Comparison of ENCODE assay signal across 21 cellular contexts in genomic region chr3:9229325-9229724, GRCh38.
"Had no signal": no experiment of that assay in that cellular context is flagged by ENCODE, and none has a peak within 500 bp of the region (broad histone marks: within the 10 kb centered on the region; RNA-seq: fewer than 3 reads in every experiment).

No MANE protein-coding gene starts in this region.

- H3K27ac ChIP-seq: breast epithelium, coronary artery, parathyroid adenoma, transverse colon, vagina had no signal

- H3K27ac Mint-ChIP-seq: activated B cell treated with CpG ODN at 0.5 μM for 24 hours; activated CD4-positive, alpha-beta memory T cell treated with anti-CD3 and anti-CD28 coated beads, Interleukin-2, amount 10 ng/mL, durations not matched to agents 7 days and 5 days; activated CD8-positive, alpha-beta memory T cell treated with anti-CD3 and anti-CD28 coated beads, Interleukin-2, amount 10 ng/mL, durations not matched to agents 7 days and 5 days; activated naive CD8-positive, alpha-beta T cell treated with anti-CD3 and anti-CD28 coated beads, Interleukin-2, amount 10 ng/mL, durations not matched to agents 7 days and 5 days; activated T-helper 17 cell treated with anti-CD3 and anti-CD28 coated beads, Interleukin-2, amount 50 U/mL, for 72 hours; memory B cell; natural killer cell; stimulated activated naive CD8-positive, alpha-beta T cell treated with anti-CD3 and anti-CD28 coated beads, Interleukin-15, Interleukin-2, amounts not matched to agents 100 ng/mL and 50 ng/mL, for 24 hours; T-cell had no signal

- H3K27me3 ChIP-seq: breast epithelium, transverse colon, vagina had no signal

- H3K36me3 Mint-ChIP-seq: activated CD8-positive, alpha-beta memory T cell treated with anti-CD3 and anti-CD28 coated beads, Interleukin-2, amount 10 ng/mL, durations not matched to agents 7 days and 5 days; activated naive CD8-positive, alpha-beta T cell treated with anti-CD3 and anti-CD28 coated beads, Interleukin-2, amount 10 ng/mL, durations not matched to agents 7 days and 5 days; memory B cell; natural killer cell; T-cell had no signal

- H3K36me3 ChIP-seq: breast epithelium, transverse colon, vagina had no signal

- ATAC-seq: activated CD8-positive, alpha-beta memory T cell treated with anti-CD3 and anti-CD28 coated beads, Interleukin-2, amount 10 ng/mL, durations not matched to agents 7 days and 5 days; activated T-helper 17 cell treated with anti-CD3 and anti-CD28 coated beads, Interleukin-2, amount 50 U/mL, for 72 hours; mucosa of descending colon; T-cell had no signal

- H3K9me3 Mint-ChIP-seq: activated B cell treated with CpG ODN at 0.5 μM for 24 hours; activated CD4-positive, alpha-beta memory T cell treated with anti-CD3 and anti-CD28 coated beads, Interleukin-2, amount 10 ng/mL, durations not matched to agents 7 days and 5 days; activated naive CD8-positive, alpha-beta T cell treated with anti-CD3 and anti-CD28 coated beads, Interleukin-2, amount 10 ng/mL, durations not matched to agents 7 days and 5 days; activated T-helper 17 cell treated with anti-CD3 and anti-CD28 coated beads, Interleukin-2, amount 50 U/mL, for 72 hours; memory B cell; natural killer cell; stimulated activated naive CD8-positive, alpha-beta T cell treated with anti-CD3 and anti-CD28 coated beads, Interleukin-15, Interleukin-2, amounts not matched to agents 100 ng/mL and 50 ng/mL, for 24 hours; T-cell had no signal

- DNase-seq: activated B cell treated with CpG ODN at 0.5 μM for 24 hours; activated CD4-positive, alpha-beta memory T cell treated with anti-CD3 and anti-CD28 coated beads, Interleukin-2, amount 10 ng/mL, durations not matched to agents 7 days and 5 days; activated CD4-positive, alpha-beta T cell treated with anti-CD3 and anti-CD28 coated beads for 4 hours; activated CD8-positive, alpha-beta memory T cell treated with anti-CD3 and anti-CD28 coated beads, Interleukin-2, amount 10 ng/mL, durations not matched to agents 7 days and 5 days; activated naive CD4-positive, alpha-beta T cell treated with Interleukin-2 at 50 U/mL for 16 hours; activated naive CD8-positive, alpha-beta T cell treated with anti-CD3 and anti-CD28 coated beads, Interleukin-2, amount 10 ng/mL, durations not matched to agents 7 days and 5 days; aorta; head of caudate nucleus; kidney glomerular epithelial cell; mucosa of descending colon; natural killer cell; stimulated activated CD4-positive, alpha-beta T cell treated with anti-CD3 and anti-CD28 coated beads, Interleukin-2, amount 100 ng/mL, for 24 hours; T-cell; transverse colon had no signal

- H3K9me3 ChIP-seq: breast epithelium, mucosa of descending colon, transverse colon, vagina had no signal

- H3K4me3 Mint-ChIP-seq: activated B cell treated with CpG ODN at 0.5 μM for 24 hours; activated CD4-positive, alpha-beta memory T cell treated with anti-CD3 and anti-CD28 coated beads, Interleukin-2, amount 10 ng/mL, durations not matched to agents 7 days and 5 days; activated CD8-positive, alpha-beta memory T cell treated with anti-CD3 and anti-CD28 coated beads, Interleukin-2, amount 10 ng/mL, durations not matched to agents 7 days and 5 days; activated naive CD8-positive, alpha-beta T cell treated with anti-CD3 and anti-CD28 coated beads, Interleukin-2, amount 10 ng/mL, durations not matched to agents 7 days and 5 days; activated T-helper 17 cell treated with anti-CD3 and anti-CD28 coated beads, Interleukin-2, amount 50 U/mL, for 72 hours; memory B cell; natural killer cell; stimulated activated naive CD8-positive, alpha-beta T cell treated with anti-CD3 and anti-CD28 coated beads, Interleukin-15, Interleukin-2, amounts not matched to agents 100 ng/mL and 50 ng/mL, for 24 hours; T-cell had no signal

- H3K4me1 Mint-ChIP-seq: activated B cell treated with CpG ODN at 0.5 μM for 24 hours, memory B cell, natural killer cell had no signal

- H3K4me1 ChIP-seq: breast epithelium, transverse colon had no signal

- H3K27me3 Mint-ChIP-seq: activated B cell treated with CpG ODN at 0.5 μM for 24 hours; stimulated activated naive CD8-positive, alpha-beta T cell treated with anti-CD3 and anti-CD28 coated beads, Interleukin-15, Interleukin-2, amounts not matched to agents 100 ng/mL and 50 ng/mL, for 24 hours; T-cell had no signal

- H3K4me3 ChIP-seq: breast epithelium, coronary artery, mucosa of descending colon, transverse colon, vagina had no signal
